Comparison of ENCODE assay signal across 1 cellular context in genomic region chr4:2803624-2804448, GRCh38.
TF ChIP-seq lines count a peak whose summit lies in the region.

No MANE protein-coding gene starts in this region.

TF ChIP-seq in K562, 482 proteins besides CTCF, POLR2A, EP300 and RAD21 (continued from another document and continues in another):
- TF ChIP-seq ATF3 (IDR thresholded peaks at IDR 0.05) (peak; percentile 80), ATF3 (CRISPR knock-in tag; conservative IDR thresholded peaks at IDR 0.05) (no peak), STAG1 (CRISPR knock-in tag; IDR thresholded peaks at IDR 0.05; ENCODE audit: borderline replicate concordance) (no peak), SMARCA5 (IDR thresholded peaks at IDR 0.05) (peak; percentile 93), SMAD4 (CRISPR knock-in tag; conservative IDR thresholded peaks at IDR 0.05) (peak; percentile 29; the same call in 1 of the 2 replicates), CGGBP1 (CRISPR knock-in tag; IDR thresholded peaks at IDR 0.05) (no peak), ZNF584 (CRISPR knock-in tag; IDR thresholded peaks at IDR 0.05; ENCODE audit: low read depth) (no peak), IRF9 (tag; IDR thresholded peaks at IDR 0.05) (no peak), SP1 (CRISPR knock-in tag; IDR thresholded peaks at IDR 0.05) (0 out of 2 replicates have a peak, but pooled peaks have one; percentile 42), NRF1 (conservative IDR thresholded peaks at IDR 0.05 in 1 of 2, IDR thresholded peaks at IDR 0.05 in 1 of 2) (no peak), ZNF609 (CRISPR knock-in tag; IDR thresholded peaks at IDR 0.05; ENCODE audit: borderline replicate concordance) (no peak), ZBTB33 (CRISPR knock-in tag; IDR thresholded peaks at IDR 0.05) (peak; percentile 91), ILF3 (IDR thresholded peaks at IDR 0.05; ENCODE audit: borderline replicate concordance) (no peak), CEBPG (CRISPR knock-in tag; IDR thresholded peaks at IDR 0.05) (no peak; the same call in 1 of the 2 replicates), CEBPG (tag; conservative IDR thresholded peaks at IDR 0.05 in 1 of 2, IDR thresholded peaks at IDR 0.05 in 1 of 2) (peak in 1 of 2 experiments; percentile 45; a peak in 1 of 4 replicates), MLLT1 (IDR thresholded peaks at IDR 0.05) (no peak), BCOR (IDR thresholded peaks at IDR 0.05) (peak; percentile 87), HBP1 (CRISPR knock-in tag; IDR thresholded peaks at IDR 0.05) (no peak), ZFP1 (CRISPR knock-in tag; IDR thresholded peaks at IDR 0.05) (no peak), IFI16 (CRISPR knock-in tag; IDR thresholded peaks at IDR 0.05) (no peak), FOXO4 (CRISPR knock-in tag; IDR thresholded peaks at IDR 0.05) (no peak), CREB3 (tag; conservative IDR thresholded peaks at IDR 0.05; ENCODE audit: low read depth) (no peak), TCF15 (CRISPR knock-in tag; IDR thresholded peaks at IDR 0.05) (no peak), HNRNPH1 (optimal IDR thresholded peaks at IDR 0.05; ENCODE audit: low read depth, low read length) (no peak), ZNF277 (CRISPR knock-in tag; IDR thresholded peaks at IDR 0.05; ENCODE audit: borderline replicate concordance) (no peak), DEAF1 (CRISPR knock-in tag; IDR thresholded peaks at IDR 0.05) (no peak), SIN3B (IDR thresholded peaks at IDR 0.05; ENCODE audit: low read depth) (no peak), GATA2 (CRISPR knock-in tag; IDR thresholded peaks at IDR 0.05) (0 out of 2 replicates have a peak, but pooled peaks have one; percentile 22), GABPB1 (CRISPR knock-in tag; IDR thresholded peaks at IDR 0.05) (peak; percentile 62; the same call in 1 of the 2 replicates), ZNF696 (CRISPR knock-in tag; conservative IDR thresholded peaks at IDR 0.05) (no peak), HDAC8 (tag; IDR thresholded peaks at IDR 0.05) (no peak), PREB (CRISPR knock-in tag; IDR thresholded peaks at IDR 0.05) (no peak), PATZ1 (CRISPR knock-in tag; IDR thresholded peaks at IDR 0.05; ENCODE audit: borderline replicate concordance) (no peak)
